37 cellular contexts compared by ENCODE assay signal in genomic region chr7:138949421-138950088, GRCh38.
"Had no signal": no experiment of that assay in that cellular context is flagged by ENCODE, and none has a peak within 500 bp of the region (broad histone marks: within the 10 kb centered on the region; RNA-seq: fewer than 3 reads in every experiment).

No MANE protein-coding gene starts in this region.

- H3K4me3 Mint-ChIP-seq: activated CD4-positive, alpha-beta memory T cell treated with anti-CD3 and anti-CD28 coated beads, Interleukin-2, amount 10 ng/mL, durations not matched to agents 7 days and 5 days; activated CD4-positive, alpha-beta T cell treated with anti-CD3 and anti-CD28 coated beads for 36 hours; activated CD4-positive, alpha-beta T cell treated with anti-CD3 and anti-CD28 coated beads, Interleukin-2, amount 10 ng/mL, durations not matched to agents 7 days and 5 days; activated CD8-positive, alpha-beta T cell treated with anti-CD3 and anti-CD28 coated beads, Interleukin-2, amount 10 ng/mL, durations not matched to agents 7 days and 5 days; activated naive CD4-positive, alpha-beta T cell treated with anti-CD3 and anti-CD28 coated beads for 36 hours; activated naive CD8-positive, alpha-beta T cell treated with anti-CD3 and anti-CD28 coated beads for 36 hours; activated T-cell treated with anti-CD3 and anti-CD28 coated beads, Interleukin-2, amount 50 U/mL, for 4 hours; activated T-cell treated with anti-CD3 and anti-CD28 coated beads, Interleukin-2, amount 50 U/mL, for 72 hours; activated T-helper 1 cell treated with anti-CD3 and anti-CD28 coated beads, Interleukin-12 subunit alpha, Interleukin-12 subunit beta, Interleukin-2, Interleukin-4 antibody, amounts not matched to agents 30 ng/mL and 10 ng/mL and 1 ng/mL, durations not matched to agents 14 hours and 24 hours and 36 hours; activated T-helper 17 cell treated with anti-CD3 and anti-CD28 coated beads, Interleukin-2, amount 50 U/mL, for 72 hours; brain; T-cell; T-helper 2 cell treated with Interferon-gamma antibody and Interleukin-4, amounts not matched to agents 5 μg/mL and 100 μg/mL, for 36 hours had no signal

- ATAC-seq: activated CD4-positive, alpha-beta T cell treated with anti-CD3 and anti-CD28 coated beads for 36 hours; activated CD4-positive, CD25-positive, alpha-beta regulatory T cell treated with anti-CD3 and anti-CD28 coated beads, Interleukin-2, amount 50 U/mL, for 24 hours; activated CD8-positive, alpha-beta T cell treated with anti-CD3 and anti-CD28 coated beads, Interleukin-2, amount 10 ng/mL, durations not matched to agents 7 days and 5 days; activated naive CD4-positive, alpha-beta T cell treated with anti-CD3 and anti-CD28 coated beads, Interleukin-2, amount 50 U/mL, for 72 hours; activated T-cell treated with anti-CD3 and anti-CD28 coated beads, Interleukin-2, amount 50 U/mL, for 4 hours; activated T-cell treated with anti-CD3 and anti-CD28 coated beads, Interleukin-2, amount 50 U/mL, for 72 hours; activated T-helper 17 cell treated with anti-CD3 and anti-CD28 coated beads, Interleukin-2, amount 50 U/mL, for 72 hours; T-cell had no signal

- H3K9me3 Mint-ChIP-seq: activated CD4-positive, alpha-beta memory T cell treated with anti-CD3 and anti-CD28 coated beads, Interleukin-2, amount 10 ng/mL, durations not matched to agents 7 days and 5 days; activated CD4-positive, alpha-beta T cell treated with anti-CD3 and anti-CD28 coated beads, Interleukin-2, amount 10 ng/mL, durations not matched to agents 7 days and 5 days; activated naive CD4-positive, alpha-beta T cell treated with anti-CD3 and anti-CD28 coated beads for 36 hours; activated naive CD4-positive, alpha-beta T cell treated with anti-CD3 and anti-CD28 coated beads, Interleukin-2, amount 50 U/mL, for 72 hours; activated naive CD8-positive, alpha-beta T cell treated with anti-CD3 and anti-CD28 coated beads for 36 hours; activated T-cell treated with anti-CD3 and anti-CD28 coated beads, Interleukin-2, amount 50 U/mL, for 4 hours; activated T-cell treated with anti-CD3 and anti-CD28 coated beads, Interleukin-2, amount 50 U/mL, for 72 hours; activated T-helper 1 cell treated with anti-CD3 and anti-CD28 coated beads, Interleukin-12 subunit alpha, Interleukin-12 subunit beta, Interleukin-2, Interleukin-4 antibody, amounts not matched to agents 30 ng/mL and 10 ng/mL and 1 ng/mL, durations not matched to agents 14 hours and 24 hours and 36 hours; activated T-helper 17 cell treated with anti-CD3 and anti-CD28 coated beads, Interleukin-2, amount 50 U/mL, for 72 hours; brain; T-cell; T-helper 2 cell treated with Interferon-gamma antibody and Interleukin-4, amounts not matched to agents 5 μg/mL and 100 μg/mL, for 36 hours had no signal

- H3K27ac ChIP-seq: adrenal gland, VCaP had no signal

- H3K27me3 ChIP-seq: adrenal gland had no signal

- H3K36me3 Mint-ChIP-seq: activated naive CD4-positive, alpha-beta T cell treated with anti-CD3 and anti-CD28 coated beads, Interleukin-2, amount 50 U/mL, for 72 hours; activated naive CD8-positive, alpha-beta T cell treated with anti-CD3 and anti-CD28 coated beads for 36 hours; T-cell had no signal

- H3K4me3 ChIP-seq: adrenal gland had no signal

- H3K36me3 ChIP-seq: adrenal gland had no signal

- FAIRE-seq: astrocyte, bronchial epithelial cell, TTC549 had no signal

- H3K27ac Mint-ChIP-seq: activated CD4-positive, alpha-beta memory T cell treated with anti-CD3 and anti-CD28 coated beads, Interleukin-2, amount 10 ng/mL, durations not matched to agents 7 days and 5 days; activated CD4-positive, alpha-beta T cell treated with anti-CD3 and anti-CD28 coated beads for 36 hours; activated CD4-positive, alpha-beta T cell treated with anti-CD3 and anti-CD28 coated beads, Interleukin-2, amount 10 ng/mL, durations not matched to agents 7 days and 5 days; activated CD8-positive, alpha-beta T cell treated with anti-CD3 and anti-CD28 coated beads, Interleukin-2, amount 10 ng/mL, durations not matched to agents 7 days and 5 days; activated naive CD4-positive, alpha-beta T cell treated with anti-CD3 and anti-CD28 coated beads for 36 hours; activated naive CD4-positive, alpha-beta T cell treated with anti-CD3 and anti-CD28 coated beads, Interleukin-2, amount 50 U/mL, for 72 hours; activated naive CD8-positive, alpha-beta T cell treated with anti-CD3 and anti-CD28 coated beads for 36 hours; activated T-cell treated with anti-CD3 and anti-CD28 coated beads, Interleukin-2, amount 50 U/mL, for 72 hours; activated T-helper 1 cell treated with anti-CD3 and anti-CD28 coated beads, Interleukin-12 subunit alpha, Interleukin-12 subunit beta, Interleukin-2, Interleukin-4 antibody, amounts not matched to agents 30 ng/mL and 10 ng/mL and 1 ng/mL, durations not matched to agents 14 hours and 24 hours and 36 hours; activated T-helper 17 cell treated with anti-CD3 and anti-CD28 coated beads, Interleukin-2, amount 50 U/mL, for 72 hours; brain; T-cell; T-helper 2 cell treated with Interferon-gamma antibody and Interleukin-4, amounts not matched to agents 5 μg/mL and 100 μg/mL, for 36 hours had no signal

- H3K4me1 Mint-ChIP-seq: activated CD4-positive, alpha-beta memory T cell treated with anti-CD3 and anti-CD28 coated beads, Interleukin-2, amount 10 ng/mL, durations not matched to agents 7 days and 5 days; activated CD4-positive, alpha-beta T cell treated with anti-CD3 and anti-CD28 coated beads for 36 hours; activated CD4-positive, alpha-beta T cell treated with anti-CD3 and anti-CD28 coated beads, Interleukin-2, amount 10 ng/mL, durations not matched to agents 7 days and 5 days; activated naive CD8-positive, alpha-beta T cell treated with anti-CD3 and anti-CD28 coated beads for 36 hours; activated T-helper 17 cell treated with anti-CD3 and anti-CD28 coated beads, Interleukin-2, amount 50 U/mL, for 72 hours; T-cell had no signal

- H3K27me3 Mint-ChIP-seq: activated naive CD8-positive, alpha-beta T cell treated with anti-CD3 and anti-CD28 coated beads for 36 hours; brain had no signal

- H3K9me3 ChIP-seq: adrenal gland had no signal

- DNase-seq: activated CD4-positive, alpha-beta memory T cell treated with anti-CD3 and anti-CD28 coated beads, Interleukin-2, amount 10 ng/mL, durations not matched to agents 7 days and 5 days; activated CD4-positive, alpha-beta T cell treated with anti-CD3 and anti-CD28 coated beads for 1 hour; activated CD4-positive, alpha-beta T cell treated with anti-CD3 and anti-CD28 coated beads for 36 hours; activated CD4-positive, alpha-beta T cell treated with anti-CD3 and anti-CD28 coated beads for 48 hours; activated CD4-positive, alpha-beta T cell treated with anti-CD3 and anti-CD28 coated beads, Interleukin-2, amount 10 ng/mL, durations not matched to agents 7 days and 5 days; activated CD4-positive, alpha-beta T cell treated with anti-CD3 and anti-CD28 coated beads, Interleukin-2, amount 50 U/mL, for 48 hours; activated CD4-positive, CD25-positive, alpha-beta regulatory T cell; activated CD8-positive, alpha-beta memory T cell treated with anti-CD3 and anti-CD28 coated beads for 24 hours; activated CD8-positive, alpha-beta memory T cell treated with anti-CD3 and anti-CD28 coated beads, Interleukin-2, amount 50 U/mL, for 4 hours; activated CD8-positive, alpha-beta T cell treated with anti-CD3 and anti-CD28 coated beads, Interleukin-2, amount 10 ng/mL, durations not matched to agents 7 days and 5 days; activated effector memory CD4-positive, alpha-beta T cell treated with anti-CD3 and anti-CD28 coated beads, Interleukin-2, amount 50 U/mL, for 16 hours; activated gamma-delta T cell treated with Interleukin-2 at 50 U/mL for 16 hours; activated naive CD4-positive, alpha-beta T cell; activated naive CD4-positive, alpha-beta T cell treated with anti-CD3 and anti-CD28 coated beads for 36 hours; activated naive CD4-positive, alpha-beta T cell treated with anti-CD3 and anti-CD28 coated beads, Interleukin-2, amount 50 U/mL, for 16 hours; activated naive CD8-positive, alpha-beta T cell treated with anti-CD3 and anti-CD28 coated beads for 36 hours; activated T-cell treated with anti-CD3 and anti-CD28 coated beads for 4 hours; activated T-cell treated with anti-CD3 and anti-CD28 coated beads, Interleukin-2, amount 50 U/mL, for 1 hour; activated T-cell treated with anti-CD3 and anti-CD28 coated beads, Interleukin-2, amount 50 U/mL, for 4 hours; activated T-cell treated with anti-CD3 and anti-CD28 coated beads, Interleukin-2, amount 50 U/mL, for 72 hours; adrenal gland; amniotic stem cell; aorta; central memory CD4-positive, alpha-beta T cell; T-cell; T-helper 2 cell; T-helper 9 cell had no signal
